In the genomic region with DNA sequence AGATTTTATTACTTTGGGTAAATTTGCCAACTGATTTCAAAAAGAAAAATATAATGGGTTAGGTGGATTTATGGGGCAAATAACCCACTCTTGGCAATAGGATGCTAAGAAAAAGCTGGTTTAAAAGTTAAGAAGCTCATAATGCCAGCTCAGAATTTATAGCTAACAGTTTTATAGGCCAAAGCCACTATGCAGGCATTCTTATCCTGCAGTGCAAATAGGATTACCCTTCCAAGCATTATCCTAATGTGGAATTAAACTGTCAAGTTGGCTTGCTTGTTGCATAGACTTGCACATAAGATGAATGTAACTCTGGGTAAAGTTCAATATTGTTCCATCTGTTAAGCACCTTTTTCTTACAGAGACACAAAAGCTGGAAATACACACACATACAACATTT, we compare ENCODE assay signal across 13 cellular contexts.
"Had no signal": no experiment of that assay in that cellular context is flagged by ENCODE, and none has a peak within 500 bp of the region (broad histone marks: within the 10 kb centered on the region; RNA-seq: fewer than 3 reads in every experiment).

No MANE protein-coding gene starts in this region.

- DNase-seq: KBM-7, MV-4-11, NCI-H1048, NCI-H1105, NCI-H1417, NCI-H1436 treated with DMSO at 0.1 percent for 48 hours, NCI-H1694, NCI-H187 treated with DMSO at 0.1 percent for 48 hours, NCI-H2029 treated with DMSO at 0.1 percent for 48 hours, NCI-H2227 treated with DMSO at 0.1 percent for 48 hours, Right ventricle myocardium superior, RPMI8226, SIG-M5 had no signal
